ENCODE assay signal across 8 cellular contexts in the genomic region with DNA sequence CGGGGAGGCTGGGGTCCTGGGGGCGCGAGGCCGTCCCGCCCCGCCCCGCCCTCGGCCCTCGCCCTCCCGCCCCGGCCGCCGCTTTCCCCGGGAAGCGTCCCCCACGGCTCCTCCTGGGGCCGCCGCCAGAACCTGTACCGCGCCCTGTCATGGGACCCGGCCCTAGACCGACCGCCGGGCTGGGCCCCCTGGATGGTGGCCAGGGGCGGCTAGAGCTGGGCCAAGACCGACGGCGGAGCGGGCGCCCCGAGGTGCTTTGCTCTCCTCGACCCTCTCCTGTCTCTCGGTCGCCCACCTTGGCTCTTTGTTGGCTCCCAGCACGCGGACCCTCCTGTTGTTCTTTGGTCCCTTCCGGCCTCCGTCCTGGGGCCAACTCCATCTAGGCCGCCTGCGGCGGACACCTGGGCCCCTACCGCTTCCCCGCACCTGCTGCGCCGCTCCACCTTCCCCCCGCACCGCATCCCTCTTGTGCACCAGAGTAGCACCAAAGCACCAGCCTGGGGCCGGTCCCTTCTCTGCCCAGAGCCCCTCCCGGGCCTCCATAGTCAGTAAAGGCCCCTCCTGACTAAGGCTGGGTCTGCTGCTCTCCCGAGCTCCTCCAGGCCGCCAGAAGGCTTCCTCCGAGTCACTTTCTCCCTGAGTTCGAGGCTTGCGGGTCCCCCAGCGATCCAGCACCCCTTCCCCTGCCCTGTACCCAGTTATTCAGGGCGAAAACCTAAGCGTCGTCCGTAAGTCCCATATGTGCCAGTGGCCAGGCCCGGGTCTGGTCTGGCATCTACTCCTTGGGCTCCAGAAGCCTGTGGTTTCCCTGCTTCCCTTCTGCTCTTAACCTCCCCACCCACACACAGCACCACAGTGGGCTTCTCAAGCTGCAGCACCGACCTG. TPM values are rescaled to one million over a fixed set of nuclear protein-coding genes. Genes with fewer than 3 reads are reported as not detected.
DNase-seq lines count a peak whose midpoint lies in the region; ATAC-seq and TF ChIP-seq lines count a peak whose summit lies in the region.

No MANE protein-coding gene starts in this region.

- peaks cover 30% of the 10 kb centered on the region for H3K79me2 ChIP-seq in mesendoderm (ENCODE audit: control insufficient read depth, insufficient read depth, low read length)

- H3K4me3 ChIP-seq in GM08714 (ENCODE audit: low read length) (peak overlapping the region; percentile 83), astrocyte of the cerebellum (ENCODE audit: low read depth, low read length) (peak overlapping the region; percentile 54), mesendoderm (ENCODE audit: low read length) (peak overlapping the region; percentile 94)

- H2BK15ac ChIP-seq in mesendoderm (replicated peaks; ENCODE audit: low read depth): no peak overlapping the region

- in situ Hi-C loops in astrocyte of the cerebellum (cut with HindIII; ENCODE audit: low sequenced_read_pairs): no loop called here

- no CpG with 5 or more reads among the region's 61 CpGs for WGBS in mesendoderm (ENCODE audit: extremely low coverage, insufficient coverage, low lambda C conversion rate)

- H3K56ac ChIP-seq in mesendoderm (ENCODE audit: low read length): peak overlapping the region; percentile 97

- DNase-seq in astrocyte of the cerebellum (ENCODE audit: low read depth) (no peak), mesendoderm (no peak), germinal center (ENCODE audit: low spot score) (no peak), NK-92 (lab: John Stamatoyannopoulos, UW; ENCODE audit: unreplicated experiment) (no peak), NCI-H2029 (lab: John Stamatoyannopoulos, UW) (no peak), NCI-H1930 (lab: John Stamatoyannopoulos, UW) (no peak)

- H3K9ac ChIP-seq in mesendoderm (ENCODE audit: low read length): peak overlapping the region; percentile 91

- peaks cover 20% of the 10 kb centered on the region for H3K79me1 ChIP-seq in mesendoderm (ENCODE audit: low read length)

- peak; percentile 3 for ATAC-seq in HG03280 (IDR thresholded peaks at IDR 0.05; ENCODE audit: unreplicated experiment)

- peak overlapping the region; percentile 38 for H2AK5ac ChIP-seq in mesendoderm (ENCODE audit: low read length)

- H3K4me2 ChIP-seq in mesendoderm (ENCODE audit: low read length): peak overlapping the region; percentile 93

- peak overlapping the region; percentile 88 for H3K4ac ChIP-seq in mesendoderm (ENCODE audit: low read depth, low read length)

- peaks cover 10% of the 10 kb centered on the region for H3K36me3 ChIP-seq in mesendoderm (ENCODE audit: control insufficient read depth, insufficient read depth, low read length)

- TF ChIP-seq CTCF in astrocyte of the cerebellum (IDR thresholded peaks at IDR 0.05; ENCODE audit: low read depth, low read length, missing control alignments): no peak

- H3K27ac ChIP-seq in mesendoderm (ENCODE audit: low read depth, low read length): no peak overlapping the region

- no peaks in the 10 kb centered on the region for H3K27me3 ChIP-seq in mesendoderm (ENCODE audit: insufficient read depth, low read length, poor library complexity)

- H2BK120ac ChIP-seq in mesendoderm (ENCODE audit: low read depth, low read length): peak overlapping the region; percentile 9

- H2BK5ac ChIP-seq in mesendoderm (ENCODE audit: low read length): no peak overlapping the region

- H3K23ac ChIP-seq in mesendoderm (ENCODE audit: low read length): peak overlapping the region; percentile 15

- H4K5ac ChIP-seq in mesendoderm (ENCODE audit: low read length): no peak overlapping the region

- peak overlapping the region; percentile 73 for H3K18ac ChIP-seq in mesendoderm (ENCODE audit: low read length)

- no peak overlapping the region for H4K8ac ChIP-seq in mesendoderm (ENCODE audit: low read depth, low read length)

- peaks cover 5% of the 10 kb centered on the region for H3K4me1 ChIP-seq in mesendoderm (ENCODE audit: control insufficient read depth, low read depth, low read length)

RNA-seq across cellular contexts. Expression of a gene that starts 0.6 kb away (rescaled TPM):
- polyA plus RNA-seq in mesendoderm (2013, experiment 1 of 2): 125 TPM
- 122 TPM for polyA plus RNA-seq in mesendoderm (2013, experiment 2 of 2)

RNA-seq across cellular contexts. Expression of a gene that starts 0.8 kb away (rescaled TPM):
- polyA plus RNA-seq in mesendoderm (2013, experiment 1 of 2): 10.9 TPM
- 10.7 TPM for polyA plus RNA-seq in mesendoderm (2013, experiment 2 of 2)

RNA-seq across cellular contexts. Expression of a gene that starts 9.8 kb away (rescaled TPM):
- 43.5 TPM for polyA plus RNA-seq in mesendoderm (2013, experiment 1 of 2)
- 43.0 TPM for polyA plus RNA-seq in mesendoderm (2013, experiment 2 of 2)

RNA-seq across cellular contexts. Expression of a gene that starts 37.8 kb away (rescaled TPM):
- polyA plus RNA-seq in mesendoderm (2013, experiment 1 of 2): 0.20 TPM
- polyA plus RNA-seq in mesendoderm (2013, experiment 2 of 2): 0.50 TPM
